In the genomic region with DNA sequence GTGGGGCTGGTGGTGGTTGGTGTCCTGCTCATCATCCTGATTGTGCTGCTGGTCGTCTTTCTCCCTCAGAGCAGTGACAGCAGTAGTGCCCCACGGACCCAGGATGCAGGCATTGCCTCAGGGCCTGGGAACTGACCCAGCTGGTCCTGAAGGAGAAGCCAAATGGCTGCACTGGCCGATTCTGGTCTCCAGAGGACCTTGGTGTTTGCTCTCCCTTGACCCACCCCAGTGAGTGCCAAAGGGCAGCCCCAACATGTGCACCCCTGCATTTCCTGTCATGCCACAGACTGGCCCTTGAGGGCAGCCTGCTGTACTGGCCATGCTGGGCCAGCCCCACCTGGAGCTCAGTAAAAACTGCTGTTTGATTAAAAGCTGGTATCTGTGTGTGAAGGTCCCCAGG, we compare ENCODE assay signal across 1 cellular context.
TF ChIP-seq lines count a peak whose summit lies in the region.

No MANE protein-coding gene starts in this region.

TF ChIP-seq in HepG2, 621 proteins besides CTCF, POLR2A, EP300 and RAD21 (continued from another document):
- TF ChIP-seq, protein P1, sequence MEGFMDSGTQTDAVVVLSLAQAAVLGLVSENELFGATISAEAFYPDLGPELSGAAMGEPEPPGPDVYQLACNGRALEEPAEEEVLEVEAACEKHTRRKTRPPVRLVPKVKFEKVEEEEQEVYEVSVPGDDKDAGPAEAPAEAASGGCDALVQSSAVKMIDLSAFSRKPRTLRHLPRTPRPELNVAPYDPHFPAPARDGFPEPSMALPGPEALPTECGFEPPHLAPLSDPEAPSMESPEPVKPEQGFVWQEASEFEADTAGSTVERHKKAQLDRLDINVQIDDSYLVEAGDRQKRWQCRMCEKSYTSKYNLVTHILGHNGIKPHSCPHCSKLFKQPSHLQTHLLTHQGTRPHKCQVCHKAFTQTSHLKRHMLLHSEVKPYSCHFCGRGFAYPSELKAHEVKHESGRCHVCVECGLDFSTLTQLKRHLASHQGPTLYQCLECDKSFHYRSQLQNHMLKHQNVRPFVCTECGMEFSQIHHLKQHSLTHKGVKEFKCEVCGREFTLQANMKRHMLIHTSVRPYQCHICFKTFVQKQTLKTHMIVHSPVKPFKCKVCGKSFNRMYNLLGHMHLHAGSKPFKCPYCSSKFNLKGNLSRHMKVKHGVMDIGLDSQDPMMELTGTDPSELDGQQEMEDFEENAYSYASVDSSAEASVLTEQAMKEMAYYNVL (CRISPR knock-in tag; IDR thresholded peaks at IDR 0.05; ENCODE audit: borderline replicate concordance): peak; percentile 48; the same call in 1 of the 2 replicates
- TF ChIP-seq ELF4 (CRISPR knock-in tag; IDR thresholded peaks at IDR 0.05; ENCODE audit: borderline replicate concordance) (no peak), CBX2 (IDR thresholded peaks at IDR 0.05; ENCODE audit: low read depth, low read length) (no peak), CBX2 (CRISPR knock-in tag; IDR thresholded peaks at IDR 0.05; ENCODE audit: low read depth) (no peak), ZBTB42 (CRISPR knock-in tag; IDR thresholded peaks at IDR 0.05) (no peak), GLMP (CRISPR knock-in tag; IDR thresholded peaks at IDR 0.05; ENCODE audit: borderline replicate concordance) (no peak), ZNF460 (CRISPR knock-in tag; IDR thresholded peaks at IDR 0.05; ENCODE audit: borderline replicate concordance) (no peak), EZH2 (conservative IDR thresholded peaks at IDR 0.05; ENCODE audit: low read depth, low read length) (no peak), ZSCAN29 (CRISPR knock-in tag; conservative IDR thresholded peaks at IDR 0.05) (no peak), ZNF766 (CRISPR knock-in tag; IDR thresholded peaks at IDR 0.05; ENCODE audit: borderline replicate concordance) (no peak), ZNF350 (CRISPR knock-in tag; IDR thresholded peaks at IDR 0.05; ENCODE audit: borderline replicate concordance, low read depth) (no peak), SCMH1 (CRISPR knock-in tag; IDR thresholded peaks at IDR 0.05; ENCODE audit: borderline replicate concordance) (no peak), ZSCAN22 (CRISPR knock-in tag; IDR thresholded peaks at IDR 0.05) (no peak), ZNF317 (CRISPR knock-in tag; IDR thresholded peaks at IDR 0.05) (no peak), ESRRA (CRISPR knock-in tag; IDR thresholded peaks at IDR 0.05; ENCODE audit: low read depth) (0 out of 2 replicates have a peak, but pooled peaks have one; percentile 33), GABPB1 (CRISPR knock-in tag; IDR thresholded peaks at IDR 0.05) (peak; percentile 40), ARID4A (CRISPR knock-in tag; IDR thresholded peaks at IDR 0.05; ENCODE audit: borderline replicate concordance) (peak; percentile 38; the same call in 1 of the 2 replicates), GLI4 (CRISPR knock-in tag; IDR thresholded peaks at IDR 0.05; ENCODE audit: borderline replicate concordance) (no peak), SIX4 (CRISPR knock-in tag; IDR thresholded peaks at IDR 0.05) (no peak), SNAI1 (CRISPR knock-in tag; IDR thresholded peaks at IDR 0.05; ENCODE audit: borderline replicate concordance) (no peak), ZNF407 (CRISPR knock-in tag; IDR thresholded peaks at IDR 0.05; ENCODE audit: not compliant biosample characterization) (no peak)
- TF ChIP-seq, protein P2, sequence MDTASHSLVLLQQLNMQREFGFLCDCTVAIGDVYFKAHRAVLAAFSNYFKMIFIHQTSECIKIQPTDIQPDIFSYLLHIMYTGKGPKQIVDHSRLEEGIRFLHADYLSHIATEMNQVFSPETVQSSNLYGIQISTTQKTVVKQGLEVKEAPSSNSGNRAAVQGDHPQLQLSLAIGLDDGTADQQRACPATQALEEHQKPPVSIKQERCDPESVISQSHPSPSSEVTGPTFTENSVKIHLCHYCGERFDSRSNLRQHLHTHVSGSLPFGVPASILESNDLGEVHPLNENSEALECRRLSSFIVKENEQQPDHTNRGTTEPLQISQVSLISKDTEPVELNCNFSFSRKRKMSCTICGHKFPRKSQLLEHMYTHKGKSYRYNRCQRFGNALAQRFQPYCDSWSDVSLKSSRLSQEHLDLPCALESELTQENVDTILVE (CRISPR knock-in tag; IDR thresholded peaks at IDR 0.05): no peak
